Comparison of ENCODE assay signal across 25 cellular contexts in the genomic region with DNA sequence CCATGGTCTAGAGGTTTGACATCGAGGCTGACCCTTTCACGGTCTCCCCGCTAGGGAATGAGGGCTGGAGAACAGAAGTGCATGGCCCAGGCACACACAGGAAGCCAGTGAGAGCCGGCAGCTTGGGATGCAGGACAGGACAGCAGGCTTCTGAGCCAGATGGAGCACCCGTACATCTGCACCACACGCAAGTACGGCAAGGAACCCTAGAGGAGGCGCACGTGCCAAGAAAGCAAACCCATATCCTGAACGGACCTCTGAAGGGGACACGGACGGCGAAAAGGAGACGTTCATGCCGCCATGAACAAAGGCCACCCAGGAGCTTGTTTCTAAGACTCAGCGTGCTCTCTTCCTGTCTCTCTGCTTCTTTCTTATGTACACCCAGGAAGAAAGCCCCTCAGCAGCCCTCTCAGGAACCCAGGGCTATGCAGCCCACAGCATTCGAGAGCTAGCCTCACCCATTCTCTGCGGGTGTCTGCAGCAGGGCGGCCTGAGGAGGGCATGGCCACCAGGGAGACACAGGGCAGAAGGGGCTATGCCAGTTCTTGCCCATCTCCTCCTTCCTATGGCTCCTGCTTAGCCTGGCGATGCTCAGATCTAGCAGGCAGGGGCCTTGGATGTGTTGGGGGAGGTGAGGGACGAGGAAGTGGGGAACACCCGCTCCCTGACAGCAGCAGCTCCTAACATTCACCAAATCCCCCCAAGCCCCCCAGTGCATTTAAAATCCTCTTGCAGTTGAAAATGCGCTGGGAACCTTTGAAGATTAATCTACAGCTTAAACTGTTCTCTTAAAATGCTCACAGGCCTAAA.
"Had no signal": no experiment of that assay in that cellular context is flagged by ENCODE, and none has a peak within 500 bp of the region (broad histone marks: within the 10 kb centered on the region; RNA-seq: fewer than 3 reads in every experiment).

No MANE protein-coding gene starts in this region.

- H3K9me3 Mint-ChIP-seq: activated CD4-positive, alpha-beta memory T cell treated with anti-CD3 and anti-CD28 coated beads for 36 hours; activated naive CD4-positive, alpha-beta T cell treated with anti-CD3 and anti-CD28 coated beads for 36 hours; activated naive CD8-positive, alpha-beta T cell treated with anti-CD3 and anti-CD28 coated beads, Interleukin-2, amount 10 ng/mL, durations not matched to agents 7 days and 5 days; activated T-cell treated with anti-CD3 and anti-CD28 coated beads, Interleukin-2, amount 50 U/mL, for 72 hours; effector memory CD8-positive, alpha-beta T cell had no signal

- ATAC-seq: activated CD4-positive, CD25-positive, alpha-beta regulatory T cell treated with anti-CD3 and anti-CD28 coated beads, Interleukin-2, amount 50 U/mL, for 24 hours; effector memory CD8-positive, alpha-beta T cell; gastrocnemius medialis; left colon; psoas muscle had no signal

- DNase-seq: activated CD4-positive, alpha-beta memory T cell treated with anti-CD3 and anti-CD28 coated beads for 36 hours; activated CD4-positive, alpha-beta T cell treated with anti-CD3 and anti-CD28 coated beads for 48 hours; activated effector memory CD4-positive, alpha-beta T cell treated with anti-CD3 and anti-CD28 coated beads, Interleukin-2, amount 50 U/mL, for 16 hours; activated naive CD4-positive, alpha-beta T cell treated with anti-CD3 and anti-CD28 coated beads for 36 hours; activated naive CD8-positive, alpha-beta T cell treated with anti-CD3 and anti-CD28 coated beads, Interleukin-2, amount 10 ng/mL, durations not matched to agents 7 days and 5 days; activated T-cell treated with anti-CD3 and anti-CD28 coated beads for 4 hours; amniotic stem cell; brain microvascular endothelial cell; cortex of kidney; effector memory CD8-positive, alpha-beta T cell; erythroblast; gastrocnemius medialis; kidney; left colon; mammary epithelial cell; nucleus accumbens; psoas muscle; stimulated activated CD4-positive, alpha-beta T cell treated with anti-CD3 and anti-CD28 coated beads, Interleukin-15, amount 100 ng/mL, for 24 hours; stimulated activated CD4-positive, alpha-beta T cell treated with anti-CD3 and anti-CD28 coated beads, Interleukin-2, amount 100 ng/mL, for 24 hours; stimulated activated naive CD4-positive, alpha-beta T cell; testis; transverse colon; WERI-Rb-1 had no signal

- H3K4me3 Mint-ChIP-seq: activated CD4-positive, alpha-beta memory T cell treated with anti-CD3 and anti-CD28 coated beads for 36 hours; activated naive CD4-positive, alpha-beta T cell treated with anti-CD3 and anti-CD28 coated beads for 36 hours; activated naive CD8-positive, alpha-beta T cell treated with anti-CD3 and anti-CD28 coated beads, Interleukin-2, amount 10 ng/mL, durations not matched to agents 7 days and 5 days; activated T-cell treated with anti-CD3 and anti-CD28 coated beads, Interleukin-2, amount 50 U/mL, for 72 hours; effector memory CD8-positive, alpha-beta T cell had no signal

- H3K27ac Mint-ChIP-seq: activated CD4-positive, alpha-beta memory T cell treated with anti-CD3 and anti-CD28 coated beads for 36 hours; activated naive CD4-positive, alpha-beta T cell treated with anti-CD3 and anti-CD28 coated beads for 36 hours; activated naive CD8-positive, alpha-beta T cell treated with anti-CD3 and anti-CD28 coated beads, Interleukin-2, amount 10 ng/mL, durations not matched to agents 7 days and 5 days; activated T-cell treated with anti-CD3 and anti-CD28 coated beads, Interleukin-2, amount 50 U/mL, for 72 hours; effector memory CD8-positive, alpha-beta T cell had no signal

- H3K36me3 Mint-ChIP-seq: activated CD4-positive, alpha-beta memory T cell treated with anti-CD3 and anti-CD28 coated beads for 36 hours; activated naive CD8-positive, alpha-beta T cell treated with anti-CD3 and anti-CD28 coated beads, Interleukin-2, amount 10 ng/mL, durations not matched to agents 7 days and 5 days had no signal
